Comparison of ENCODE assay signal across 9 cellular contexts in the genomic region with DNA sequence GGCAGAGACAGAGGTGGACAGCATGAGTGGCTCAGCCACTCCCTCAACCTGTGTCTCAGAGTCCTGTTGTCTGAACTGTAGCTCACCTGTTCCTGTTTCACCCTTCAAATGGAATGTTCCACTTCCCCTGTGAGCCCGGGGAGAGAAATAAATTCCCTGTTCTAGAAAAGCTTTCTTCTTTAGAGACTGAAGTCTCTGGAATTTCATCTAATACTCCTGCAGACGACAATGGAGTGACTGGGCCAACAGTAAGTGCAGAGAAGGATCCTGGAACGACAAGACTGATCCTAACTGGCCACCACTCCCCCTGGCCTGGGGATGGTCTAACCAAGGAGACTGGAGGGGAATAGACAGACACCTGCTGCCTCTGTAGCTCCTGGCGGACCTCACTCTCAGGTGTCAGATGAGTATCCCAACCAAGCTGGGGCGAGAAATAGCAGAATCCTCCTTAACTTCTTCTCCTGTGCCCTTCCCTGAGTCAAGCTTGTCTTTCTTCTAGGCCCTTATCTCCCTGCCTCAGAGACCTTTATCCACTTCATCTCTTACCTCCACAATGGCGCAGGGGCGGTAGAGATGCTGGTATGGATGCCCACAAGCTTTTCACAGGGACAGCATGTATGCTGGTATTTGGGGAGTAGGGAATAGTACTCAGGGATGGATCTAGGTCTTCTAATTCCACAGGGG. TPM values are rescaled to one million over a fixed set of nuclear protein-coding genes. Genes with fewer than 3 reads are reported as not detected.
A peak's percentile ranks its signal among the peaks of the same experiment; 100 is the strongest.
DNase-seq lines count a peak whose midpoint lies in the region; ATAC-seq and TF ChIP-seq lines count a peak whose summit lies in the region.
"Had no signal": no experiment of that assay in that cellular context is flagged by ENCODE, and none has a peak within 500 bp of the region (broad histone marks: within the 10 kb centered on the region; RNA-seq: fewer than 3 reads in every experiment).

No MANE protein-coding gene starts in this region.

- no peak overlapping the region for H3K4me2 ChIP-seq in trophoblast cell (ENCODE audit: low read length)

- TF ChIP-seq POLR2A in breast epithelium (IDR thresholded peaks at IDR 0.05): no peak

- intact Hi-C loops in breast epithelium (cut with DNase I; ENCODE audit: low total_unique reads): no loop called here

- peaks cover 5% of the 10 kb centered on the region for H3K79me2 ChIP-seq in trophoblast cell (ENCODE audit: control insufficient read depth, insufficient read depth, low read length, poor library complexity)

- no peaks in the 10 kb centered on the region for H3K36me3 ChIP-seq in breast epithelium
- no peaks in the 10 kb centered on the region for H3K36me3 ChIP-seq in trophoblast cell (ENCODE audit: control insufficient read depth in 1 of 2, insufficient read depth in 2 of 2, low read length in 2 of 2)

- TF ChIP-seq CTCF in breast epithelium (IDR thresholded peaks at IDR 0.05): no peak

- peak overlapping the region; percentile 52 for H4K8ac ChIP-seq in trophoblast cell (ENCODE audit: low read depth, low read length)

- no peak overlapping the region for H2AFZ ChIP-seq in trophoblast cell (ENCODE audit: insufficient read depth, low read length, poor library complexity)

- H4K12ac ChIP-seq in trophoblast cell (ENCODE audit: low read depth, low read length): no peak overlapping the region

- no peak overlapping the region for H3K9ac ChIP-seq in trophoblast cell (ENCODE audit: low read length)

- H3K23ac ChIP-seq in trophoblast cell (ENCODE audit: low read length): no peak overlapping the region

- peak overlapping the region; percentile 25 for H3K18ac ChIP-seq in trophoblast cell (ENCODE audit: low read length)

- peak overlapping the region; percentile 69 for H2BK120ac ChIP-seq in trophoblast cell (ENCODE audit: insufficient read depth, low read length, poor library complexity)

- H2BK12ac ChIP-seq in trophoblast cell (ENCODE audit: low read length): peak overlapping the region; percentile 51

- WGBS in trophoblast cell (ENCODE audit: extremely low coverage, insufficient coverage, insufficient read length): no CpG with 5 or more reads among the region's 7 CpGs

- H3K27me3 ChIP-seq in breast epithelium: no peaks in the 10 kb centered on the region
- no peaks in the 10 kb centered on the region for H3K27me3 ChIP-seq in trophoblast cell (ENCODE audit: insufficient read depth, low read length)

- H3K4me3 ChIP-seq in breast epithelium (peak overlapping the region in 2 of 3 donors; percentile 32 to 33), trophoblast cell (ENCODE audit: low read depth, low read length) (no peak overlapping the region)

- peak overlapping the region; percentile 65 for H4K91ac ChIP-seq in trophoblast cell (ENCODE audit: low read depth, low read length)

- H3K9me3 ChIP-seq in breast epithelium (no peaks in the 10 kb centered on the region), trophoblast cell (ENCODE audit: insufficient read depth, low read depth, low read length) (no peaks in the 10 kb centered on the region)

- H2AK5ac ChIP-seq in trophoblast cell (ENCODE audit: low read length): no peak overlapping the region

- no peak for ATAC-seq in HG03354 (IDR thresholded peaks at IDR 0.05; ENCODE audit: poor library complexity, severe bottlenecking, unreplicated experiment)

- H3K14ac ChIP-seq in trophoblast cell (ENCODE audit: low read length): peak overlapping the region; percentile 26

- H3K4me1 ChIP-seq in breast epithelium (no peaks in the 10 kb centered on the region), trophoblast cell (ENCODE audit: control insufficient read depth in 1 of 2, insufficient read depth in 2 of 2, low read length in 2 of 2) (peaks cover 39 to 50% of the 10 kb centered on the region in 2 experiments)

- peak overlapping the region; percentile 65 for H2BK5ac ChIP-seq in trophoblast cell (ENCODE audit: low read depth, low read length, poor library complexity)

- peaks cover 39% of the 10 kb centered on the region for H3K79me1 ChIP-seq in trophoblast cell (ENCODE audit: low read length)

- H3K27ac ChIP-seq in breast epithelium: peak overlapping the region; percentile 65 to 79
- peak overlapping the region; percentile 7 for H3K27ac ChIP-seq in trophoblast cell (ENCODE audit: low read depth, low read length)

- peak; percentile 14 for DNase-seq in HPDE6-E6E7 (ENCODE audit: extremely low spot score)
- DNase-seq in NCI-H2107 (lab: John Stamatoyannopoulos, UW): peak; percentile 56
- DNase-seq in breast epithelium (ENCODE audit: low spot score in 2 of 2): peak in 1 of 2 donors; percentile 30
- peak; percentile 84 to 90 for DNase-seq in trophoblast cell
- DNase-seq in H4 (ENCODE audit: low spot score): no peak
- DNase-seq in HCEC 1CT: no peak
- DNase-seq: EL, NCI-H524 treated with DMSO at 0.1 percent for 48 hours had no signal

- H3K4ac ChIP-seq in trophoblast cell (ENCODE audit: low read depth, low read length): peak overlapping the region; percentile 27

RNA-seq across cellular contexts. Expression of a gene that starts 45.4 kb away (rescaled TPM):
- total RNA-seq in breast epithelium: 10 to 100 TPM in 2 of 3 donors, 1 to 10 TPM in 1; 1.4 to 34.0 (median 17.7) TPM
- 26.6 and 31.1 TPM in 2 replicates for polyA plus RNA-seq in trophoblast cell (2013)
- total RNA-seq in H4 (2014; rRNA removed; shearing (Covaris generic)): 1.2 and 3.4 TPM in 2 replicates

Comparison
In these comparisons a context has a peak if more than half of its experiments do, and no peak if none do; other contexts are left out.
1. DNase-seq: peak in HPDE6-E6E7 (single experiment), NCI-H2107 (single experiment) and trophoblast cell (2 of 2); none in H4 (single experiment) and HCEC 1CT (single experiment).